Comparison of ENCODE assay signal across 17 cellular contexts in the genomic region with DNA sequence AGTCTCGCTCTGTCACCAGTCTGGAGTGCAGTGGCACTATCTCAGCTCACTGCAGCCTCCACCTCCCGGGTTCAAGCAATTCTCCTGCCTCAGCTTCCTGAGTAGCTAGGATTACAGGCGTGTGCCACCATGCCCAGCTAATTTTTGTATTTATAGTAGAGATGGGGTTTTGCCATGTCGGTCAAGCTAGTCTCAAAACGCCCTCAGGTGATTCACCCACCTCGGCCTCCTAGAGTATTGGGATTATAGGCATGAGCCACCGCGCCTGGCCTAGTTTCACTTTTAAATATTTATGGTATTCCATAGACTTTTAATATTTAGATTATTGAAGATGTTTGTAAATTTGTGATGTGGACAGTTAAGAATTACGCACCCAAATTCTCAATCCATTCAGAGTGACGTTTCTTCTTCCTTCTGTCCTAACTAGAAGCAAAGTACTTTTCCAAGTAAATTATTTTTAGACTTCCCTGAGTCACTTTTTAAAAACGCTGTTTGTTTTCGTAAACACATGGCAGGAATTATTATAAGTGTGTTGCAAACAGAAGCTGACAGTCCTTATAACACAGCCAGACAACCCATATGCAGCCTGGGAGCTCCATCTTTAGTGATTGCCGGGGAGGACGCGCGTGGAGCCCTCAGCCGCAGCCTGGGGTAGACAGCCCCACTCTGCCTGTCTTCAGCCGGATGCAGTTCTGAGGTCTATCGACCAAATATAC.
DNase-seq lines count a peak whose midpoint lies in the region; ATAC-seq, FAIRE-seq and TF ChIP-seq lines count a peak whose summit lies in the region.
"Had no signal": no experiment of that assay in that cellular context is flagged by ENCODE, and none has a peak within 500 bp of the region (broad histone marks: within the 10 kb centered on the region; RNA-seq: fewer than 3 reads in every experiment).

No MANE protein-coding gene starts in this region.

- H3K27ac ChIP-seq in stomach (no peak overlapping the region), small intestine (ENCODE audit: low read depth in 1 of 2, low read length in 1 of 2) (no peak overlapping the region)
- H3K27ac ChIP-seq: C4-2B, KMS-11 had no signal

- H3K4me3 ChIP-seq in stomach (no peak overlapping the region), small intestine (ENCODE audit: low read depth in 1 of 2, low read length in 2 of 2) (no peak overlapping the region)

- no peak for TF ChIP-seq CTCF in HFFc6 (IDR thresholded peaks at IDR 0.05)
- no peak for TF ChIP-seq CTCF in stomach (IDR thresholded peaks at IDR 0.05)

- FAIRE-seq in small intestine (lab: Jason Lieb, UNC), result no peak
- FAIRE-seq: GM12892 had no signal

- H3K4me1 Mint-ChIP-seq in HFFc6 (ENCODE audit: low read depth), result peaks cover 7% of the 10 kb centered on the region; the same call in 1 of the 2 replicates

- peaks cover 5% of the 10 kb centered on the region; the same call in 1 of the 2 replicates for H3K9me3 Mint-ChIP-seq in HFFc6

- DNase-seq in EH (ENCODE audit: low read depth) (peak; percentile 28), HFFc6 (peak; percentile 32), islet precursor cell (peak; percentile 28), stomach (peak; percentile 8), small intestine (no peak)
- DNase-seq: COR-L47, DMS153, NCI-H1092 treated with DMSO at 0.1 percent for 48 hours, NCI-H1694 treated with DMSO at 0.1 percent for 48 hours, NCI-H748 treated with DMSO at 0.1 percent for 48 hours, SHP77 had no signal

- H3K27me3 Mint-ChIP-seq in HFFc6 (ENCODE audit: insufficient read depth), result peaks cover 1% of the 10 kb centered on the region

- H3K27me3 ChIP-seq in stomach (no peaks in the 10 kb centered on the region), small intestine (ENCODE audit: control insufficient read depth in 2 of 2, insufficient read depth in 2 of 2, low read length in 2 of 2) (no peaks in the 10 kb centered on the region)

- no peaks in the 10 kb centered on the region for H3K4me1 ChIP-seq in stomach
- no peaks in the 10 kb centered on the region for H3K4me1 ChIP-seq in small intestine (ENCODE audit: control insufficient read depth in 2 of 2, insufficient read depth in 1 of 2, low read depth in 1 of 2, low read length in 1 of 2)

- TF ChIP-seq POLR2A in stomach (IDR thresholded peaks at IDR 0.05), result no peak

- H3K27ac Mint-ChIP-seq in HFFc6, result no peak overlapping the region

- no peak for ATAC-seq in HG02798 (IDR thresholded peaks at IDR 0.05; ENCODE audit: poor library complexity, unreplicated experiment)
- no peak for ATAC-seq in GM19035 (IDR thresholded peaks at IDR 0.05; ENCODE audit: unreplicated experiment)
- ATAC-seq: SK-N-SH treated with all-trans-retinoic acid at 6 μM for 48 hours had no signal

- no peak for TF ChIP-seq EP300 in stomach (IDR thresholded peaks at IDR 0.05)

- 85 to 90% (median 86%) methylated on average over 19 of the region's 19 CpGs for WGBS in stomach, 5 donors
- 82 to 95% (median 93%) methylated on average over 19 of the region's 19 CpGs for WGBS in small intestine, 3 donors

- H3K36me3 ChIP-seq in stomach, result peaks cover 20 to 96% (median 86%) of the 10 kb centered on the region in 4 donors
- H3K36me3 ChIP-seq in small intestine (ENCODE audit: control insufficient read depth in 2 of 2, insufficient read depth in 2 of 2, low read length in 2 of 2), result peaks cover 7 to 11% of the 10 kb centered on the region in 2 donors

- H3K9me3 ChIP-seq in stomach (no peaks in the 10 kb centered on the region), small intestine (ENCODE audit: control insufficient read depth, low read depth) (no peaks in the 10 kb centered on the region)

- peaks cover 19% of the 10 kb centered on the region for H3K36me3 Mint-ChIP-seq in HFFc6 (ENCODE audit: low read depth)

- no peak overlapping the region for H3K4me3 Mint-ChIP-seq in HFFc6

- intact Hi-C loops in stomach (cut with DNase I; ENCODE audit: low total_unique reads), result no loop called here
